In genomic region chr22:46764779-46765485, GRCh38 we compare ENCODE assay signal across 14 cellular contexts. TPM values are rescaled to one million over a fixed set of nuclear protein-coding genes. Genes with fewer than 3 reads are reported as not detected.
DNase-seq lines count a peak whose midpoint lies in the region; ATAC-seq and TF ChIP-seq lines count a peak whose summit lies in the region.
"Had no signal": no experiment of that assay in that cellular context is flagged by ENCODE, and none has a peak within 500 bp of the region (broad histone marks: within the 10 kb centered on the region; RNA-seq: fewer than 3 reads in every experiment).

No MANE protein-coding gene starts in this region.

- peaks cover 47 to 88% (median 65%) of the 10 kb centered on the region in 4 donors for H3K4me1 Mint-ChIP-seq in CD4-positive, alpha-beta memory T cell
- H3K4me1 Mint-ChIP-seq in activated naive CD8-positive, alpha-beta T cell treated with anti-CD3 and anti-CD28 coated beads, Interleukin-2, amount 10 ng/mL, durations not matched to agents 7 days and 5 days = peaks cover 48% of the 10 kb centered on the region
- H3K4me1 Mint-ChIP-seq in natural killer cell = peaks cover 67 to 81% of the 10 kb centered on the region in 2 donors

- no peak overlapping the region for H2BK12ac ChIP-seq in neuronal stem cell (ENCODE audit: low read length)

- no peak overlapping the region for H3K18ac ChIP-seq in neuronal stem cell (ENCODE audit: low read length)

- H3K4me1 ChIP-seq in CD4-positive, alpha-beta memory T cell (ENCODE audit: insufficient read depth, low read length) = peaks cover 58% of the 10 kb centered on the region
- peaks cover 4 to 9% of the 10 kb centered on the region in 2 donors for H3K4me1 ChIP-seq in neuronal stem cell (ENCODE audit: control insufficient read depth in 2 of 2, insufficient read depth in 1 of 2, low read depth in 1 of 2, low read length in 2 of 2)

- peaks cover 5 to 36% of the 10 kb centered on the region in 2 donors for H3K36me3 Mint-ChIP-seq in CD4-positive, alpha-beta memory T cell
- peaks cover 21% of the 10 kb centered on the region for H3K36me3 Mint-ChIP-seq in activated naive CD8-positive, alpha-beta T cell treated with anti-CD3 and anti-CD28 coated beads, Interleukin-2, amount 10 ng/mL, durations not matched to agents 7 days and 5 days
- no peaks in the 10 kb centered on the region for H3K36me3 Mint-ChIP-seq in natural killer cell

- no peak overlapping the region for H2AK5ac ChIP-seq in neuronal stem cell (ENCODE audit: low read depth, low read length)

- no peak overlapping the region for H2BK120ac ChIP-seq in neuronal stem cell (ENCODE audit: low read depth, low read length)

- peak overlapping the region in 6 of 8 donors; percentile 10 to 100 (median 64) for H3K4me3 Mint-ChIP-seq in CD4-positive, alpha-beta memory T cell
- peak overlapping the region; percentile 100 for H3K4me3 Mint-ChIP-seq in activated naive CD8-positive, alpha-beta T cell treated with anti-CD3 and anti-CD28 coated beads, Interleukin-2, amount 10 ng/mL, durations not matched to agents 7 days and 5 days
- H3K4me3 Mint-ChIP-seq in natural killer cell = peak overlapping the region; percentile 99

- no peak overlapping the region for H3K4me3 ChIP-seq in CD4-positive, alpha-beta memory T cell (ENCODE audit: low read length in 2 of 2)
- H3K4me3 ChIP-seq in GM12875 (ENCODE audit: low read depth, low read length) (peak overlapping the region; percentile 80), neuronal stem cell (ENCODE audit: low read length in 2 of 2) (no peak overlapping the region)

- no peak overlapping the region for H3K4ac ChIP-seq in neuronal stem cell (ENCODE audit: low read length)

- POLR2A ChIA-PET in CD4-positive, alpha-beta memory T cell (lab: Charles Lee; ENCODE audit: partially characterized antibody) = interaction anchor here (0.7 to 7.5 kb wide), 4 partner anchors 10 to 27 kb away, joined by 4 to 100 read pairs (median 70); no protein-coding TSS in a partner anchor
- POLR2A ChIA-PET in activated naive CD8-positive, alpha-beta T cell treated with anti-CD3 and anti-CD28 coated beads, Interleukin-2, amount 10 ng/mL, durations not matched to agents 7 days and 5 days (lab: Charles Lee) = interaction anchor here (0.6 to 3.9 kb wide), 4 partner anchors 11 to 30 kb away, joined by 3 to 64 read pairs (median 25); no protein-coding TSS in a partner anchor

- H2AFZ ChIP-seq in neuronal stem cell (ENCODE audit: low read length) = no peak overlapping the region

- DNase-seq in CD4-positive, alpha-beta memory T cell = no peak
- no peak for DNase-seq in activated naive CD8-positive, alpha-beta T cell treated with anti-CD3 and anti-CD28 coated beads, Interleukin-2, amount 10 ng/mL, durations not matched to agents 7 days and 5 days
- DNase-seq in natural killer cell (no peak), neuronal stem cell (ENCODE audit: low spot score) (no peak), HT-29 (ENCODE audit: low spot score) (no peak), NOMO-1 treated with DMSO at 0.1 percent for 48 hours (lab: John Stamatoyannopoulos, UW; ENCODE audit: unreplicated experiment) (no peak)
- DNase-seq: activated CD4-positive, alpha-beta T cell treated with anti-CD3 and anti-CD28 coated beads, Interleukin-2, amount 50 U/mL, for 48 hours; amygdala; dorsolateral prefrontal cortex; NCI-H2029; SW 1271 had no signal

- no peak overlapping the region for H3K23ac ChIP-seq in neuronal stem cell (ENCODE audit: low read depth, low read length, poor library complexity)

- no peak overlapping the region for H4K8ac ChIP-seq in neuronal stem cell (ENCODE audit: low read depth, low read length)

- H3K27ac ChIP-seq in CD4-positive, alpha-beta memory T cell (ENCODE audit: low read depth, low read length) = peak overlapping the region; percentile 99
- no peak overlapping the region for H3K27ac ChIP-seq in neuronal stem cell (replicated peaks; ENCODE audit: low read length)
- H3K27ac ChIP-seq: KMS-11 had no signal

- intact Hi-C loops in CD4-positive, alpha-beta memory T cell (cut with micrococcal nuclease) = no loop called here
- intact Hi-C loops in natural killer cell (cut with micrococcal nuclease) = no loop called here

- H3K14ac ChIP-seq in neuronal stem cell (ENCODE audit: low read length) = no peak overlapping the region

- no peak overlapping the region for H4K91ac ChIP-seq in neuronal stem cell (ENCODE audit: low read depth, low read length, poor library complexity)

- CTCF ChIA-PET in CD4-positive, alpha-beta memory T cell (lab: Charles Lee; ENCODE audit: partially characterized antibody) = interaction anchor here (0.6 to 7.4 kb wide), 5 partner anchors 9 to 63 kb away, joined by 3 to 61 read pairs (median 3); no protein-coding TSS in a partner anchor

- no peak overlapping the region for H3K9ac ChIP-seq in neuronal stem cell (ENCODE audit: low read depth, low read length, poor library complexity)
- H3K9ac ChIP-seq: KMS-11 had no signal

- H3K27me3 ChIP-seq in CD4-positive, alpha-beta memory T cell (ENCODE audit: insufficient read depth, low read length) = no peaks in the 10 kb centered on the region
- H3K27me3 ChIP-seq in neuronal stem cell (ENCODE audit: control insufficient read depth in 3 of 3, insufficient read depth in 3 of 3, low read depth in 1 of 3, low read length in 3 of 3) = no peaks in the 10 kb centered on the region
- H3K27me3 ChIP-seq: dorsolateral prefrontal cortex had no signal

- no peaks in the 10 kb centered on the region for H3K27me3 Mint-ChIP-seq in CD4-positive, alpha-beta memory T cell
- H3K27me3 Mint-ChIP-seq in activated naive CD8-positive, alpha-beta T cell treated with anti-CD3 and anti-CD28 coated beads, Interleukin-2, amount 10 ng/mL, durations not matched to agents 7 days and 5 days = no peaks in the 10 kb centered on the region
- no peaks in the 10 kb centered on the region for H3K27me3 Mint-ChIP-seq in natural killer cell (ENCODE audit: low read depth in 2 of 2)

- no peaks in the 10 kb centered on the region for H3K9me3 ChIP-seq in CD4-positive, alpha-beta memory T cell (ENCODE audit: control insufficient read depth in 1 of 2, low read length in 2 of 2)
- no peaks in the 10 kb centered on the region for H3K9me3 ChIP-seq in neuronal stem cell (replicated peaks in 1 of 2; ENCODE audit: control insufficient read depth in 2 of 2, insufficient read depth in 1 of 2, low read depth in 1 of 2, low read length in 2 of 2)

- peaks cover 9% of the 10 kb centered on the region for H3K79me1 ChIP-seq in neuronal stem cell (ENCODE audit: low read depth, low read length)

- WGBS in neuronal stem cell (ENCODE audit: extremely low coverage in 2 of 2, insufficient read length in 2 of 2, insufficient replicate concordance in 1 of 2), 2 donors = no CpG with 5 or more reads among the region's 6 CpGs

- H3K27ac Mint-ChIP-seq in CD4-positive, alpha-beta memory T cell = peak overlapping the region; percentile 74 to 100 (median 99)
- H3K27ac Mint-ChIP-seq in activated naive CD8-positive, alpha-beta T cell treated with anti-CD3 and anti-CD28 coated beads, Interleukin-2, amount 10 ng/mL, durations not matched to agents 7 days and 5 days = peak overlapping the region; percentile 44
- H3K27ac Mint-ChIP-seq in natural killer cell = peak overlapping the region; percentile 99 to 100

- no peak overlapping the region for H3K4me2 ChIP-seq in neuronal stem cell (ENCODE audit: insufficient read depth, low read length, poor library complexity, severe bottlenecking)
- H3K4me2 ChIP-seq: KMS-11 had no signal

- H2BK5ac ChIP-seq in neuronal stem cell (ENCODE audit: low read length) = no peak overlapping the region

- no peak for ATAC-seq in activated naive CD8-positive, alpha-beta T cell treated with anti-CD3 and anti-CD28 coated beads, Interleukin-2, amount 10 ng/mL, durations not matched to agents 7 days and 5 days (ENCODE audit: low read depth)
- ATAC-seq in natural killer cell (no peak), GM18861 (IDR thresholded peaks at IDR 0.05; ENCODE audit: unreplicated experiment) (no peak)

- H2BK15ac ChIP-seq in neuronal stem cell (ENCODE audit: low read length) = no peak overlapping the region

- TF ChIP-seq CTCF in GM12875 (IDR thresholded peaks at IDR 0.05; ENCODE audit: borderline replicate concordance, insufficient read depth, low read depth, low read length) (no peak), natural killer cell (IDR thresholded peaks at IDR 0.05) (no peak)

- H3K36me3 ChIP-seq in CD4-positive, alpha-beta memory T cell (ENCODE audit: insufficient read depth, low read length) = no peaks in the 10 kb centered on the region
- H3K36me3 ChIP-seq in neuronal stem cell (replicated peaks in 1 of 2; ENCODE audit: control insufficient read depth in 2 of 2, insufficient read depth in 2 of 2, low read length in 2 of 2) = peaks cover 2 to 13% of the 10 kb centered on the region in 2 donors

- no peaks in the 10 kb centered on the region for H3K9me3 Mint-ChIP-seq in CD4-positive, alpha-beta memory T cell
- no peaks in the 10 kb centered on the region for H3K9me3 Mint-ChIP-seq in activated naive CD8-positive, alpha-beta T cell treated with anti-CD3 and anti-CD28 coated beads, Interleukin-2, amount 10 ng/mL, durations not matched to agents 7 days and 5 days
- no peaks in the 10 kb centered on the region for H3K9me3 Mint-ChIP-seq in natural killer cell

RNA-seq across cellular contexts. Expression of gene TBC1D22A, which starts 2.5 kb away (rescaled TPM):
- total RNA-seq in CD4-positive, alpha-beta memory T cell = 10 to 100 TPM; 49.0 to 49.2 TPM
- polyA plus RNA-seq in CD4-positive, alpha-beta memory T cell = 10 to 100 TPM; 20.6 to 24.4 TPM
- total RNA-seq in activated naive CD8-positive, alpha-beta T cell treated with anti-CD3 and anti-CD28 coated beads, Interleukin-2, amount 10 ng/mL, durations not matched to agents 7 days and 5 days = 10 to 100 TPM; 47.2 to 49.1 TPM
- total RNA-seq in natural killer cell = 10 to 100 TPM; 47.4 to 53.7 (median 53.2) TPM
- polyA plus RNA-seq in neuronal stem cell (2013, experiment 1 of 2) = 10.2 TPM
- polyA plus RNA-seq in neuronal stem cell (2013, experiment 2 of 2) = 10.6 TPM
- 13.5 and 23.9 TPM in 2 replicates for total RNA-seq in HT-29 (2014; rRNA removed; shearing (Covaris generic))

RNA-seq across cellular contexts. Expression of gene CERK, which starts 26.9 kb away (rescaled TPM):
- 100 to 1,000 TPM; 161 to 164 TPM for total RNA-seq in CD4-positive, alpha-beta memory T cell
- polyA plus RNA-seq in CD4-positive, alpha-beta memory T cell = 100 to 1,000 TPM in 1 of 2 donors, 10 to 100 TPM in 1; 91.2 to 111 TPM
- 10 to 100 TPM; 90.8 to 94.9 TPM for total RNA-seq in activated naive CD8-positive, alpha-beta T cell treated with anti-CD3 and anti-CD28 coated beads, Interleukin-2, amount 10 ng/mL, durations not matched to agents 7 days and 5 days
- total RNA-seq in natural killer cell = 10 to 100 TPM; 50.0 to 71.2 (median 55.6) TPM
- 50.9 TPM for polyA plus RNA-seq in neuronal stem cell (2013, experiment 1 of 2)
- 51.4 TPM for polyA plus RNA-seq in neuronal stem cell (2013, experiment 2 of 2)
- 17.1 and 18.6 TPM in 2 replicates for total RNA-seq in HT-29 (2014; rRNA removed; shearing (Covaris generic))

Comparison
In these comparisons a context has a peak if more than half of its experiments do, and no peak if none do; other contexts are left out.
1. H3K27ac Mint-ChIP-seq: peak in every context shown above with its lines; median percentile 100 in natural killer cell; 99 in CD4-positive, alpha-beta memory T cell; 44 in activated naive CD8-positive, alpha-beta T cell treated with anti-CD3 and anti-CD28 coated beads, Interleukin-2, amount 10 ng/mL, durations not matched to agents 7 days and 5 days.